ENCODE assay signal across 22 cellular contexts in the genomic region with DNA sequence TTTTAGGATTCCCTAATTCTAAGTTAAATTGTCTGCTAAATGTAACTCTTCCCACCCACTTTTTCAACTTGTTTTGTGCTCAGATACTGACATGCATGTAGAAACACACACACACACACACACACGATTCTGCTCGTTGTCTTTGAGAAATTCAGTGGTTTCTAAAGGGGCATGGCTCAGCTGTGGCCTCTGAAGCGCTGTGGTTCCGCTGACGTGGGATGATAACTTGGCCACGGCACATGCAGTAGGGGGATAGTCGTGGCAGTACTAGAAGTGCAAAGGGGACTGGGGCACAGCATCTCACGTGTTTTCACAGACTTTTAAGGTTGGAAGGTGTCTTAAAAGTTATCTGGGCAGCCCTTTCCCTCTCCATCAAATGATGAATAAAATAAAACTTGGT. TPM values are rescaled to one million over a fixed set of nuclear protein-coding genes. Genes with fewer than 3 reads are reported as not detected.
"Had no signal": no experiment of that assay in that cellular context is flagged by ENCODE, and none has a peak within 500 bp of the region (broad histone marks: within the 10 kb centered on the region; RNA-seq: fewer than 3 reads in every experiment).

No MANE protein-coding gene starts in this region.

- H3K36me3 ChIP-seq: gastrocnemius medialis, ovary, vagina had no signal

- DNase-seq: effector memory CD4-positive, alpha-beta T cell; gastrocnemius medialis; kidney; left cardiac atrium; left ventricle myocardium inferior; lower lobe of right lung; midbrain; ovary; right cardiac atrium; stimulated activated CD4-positive, alpha-beta T cell treated with anti-CD3 and anti-CD28 coated beads, Interleukin-2, amount 100 ng/mL, for 48 hours; stimulated activated CD8-positive, alpha-beta memory T cell treated with anti-CD3 and anti-CD28 coated beads, Interleukin-4, amount 100 ng/mL, for 48 hours; testis; upper lobe of right lung had no signal

- H3K27ac Mint-ChIP-seq: memory B cell; stimulated activated effector memory CD8-positive, alpha-beta T cell treated with anti-CD3 and anti-CD28 coated beads, Interleukin-12 subunit alpha, Interleukin-12 subunit beta, amount 100 ng/mL, for 72 hours; stimulated activated naive CD8-positive, alpha-beta T cell treated with anti-CD3 and anti-CD28 coated beads, Interleukin-15, Interleukin-2, amounts not matched to agents 100 ng/mL and 50 ng/mL, for 24 hours had no signal

- H3K4me1 Mint-ChIP-seq: neural crest cell; stimulated activated effector memory CD8-positive, alpha-beta T cell treated with anti-CD3 and anti-CD28 coated beads, Interleukin-12 subunit alpha, Interleukin-12 subunit beta, amount 100 ng/mL, for 72 hours had no signal

- H3K9me3 Mint-ChIP-seq: memory B cell; neural crest cell; stimulated activated effector memory CD8-positive, alpha-beta T cell treated with anti-CD3 and anti-CD28 coated beads, Interleukin-12 subunit alpha, Interleukin-12 subunit beta, amount 100 ng/mL, for 72 hours; stimulated activated naive CD8-positive, alpha-beta T cell treated with anti-CD3 and anti-CD28 coated beads, Interleukin-15, Interleukin-2, amounts not matched to agents 100 ng/mL and 50 ng/mL, for 24 hours had no signal

- H3K4me3 Mint-ChIP-seq: memory B cell; neural crest cell; stimulated activated effector memory CD8-positive, alpha-beta T cell treated with anti-CD3 and anti-CD28 coated beads, Interleukin-12 subunit alpha, Interleukin-12 subunit beta, amount 100 ng/mL, for 72 hours; stimulated activated naive CD8-positive, alpha-beta T cell treated with anti-CD3 and anti-CD28 coated beads, Interleukin-15, Interleukin-2, amounts not matched to agents 100 ng/mL and 50 ng/mL, for 24 hours had no signal

- H3K4me2 ChIP-seq: smooth muscle cell had no signal

- ATAC-seq: gastrocnemius medialis; left cardiac atrium; lower lobe of right lung; right cardiac atrium; stimulated activated effector memory CD8-positive, alpha-beta T cell treated with anti-CD3 and anti-CD28 coated beads, Interleukin-12 subunit alpha, Interleukin-12 subunit beta, amount 100 ng/mL, for 72 hours; upper lobe of right lung had no signal

- H3K4me1 ChIP-seq: gastrocnemius medialis, lower lobe of right lung, testis had no signal

- H3K9me3 ChIP-seq: esophagus muscularis mucosa, gastrocnemius medialis, left ventricle myocardium inferior, lower lobe of right lung, ovary, testis, tibial nerve, upper lobe of right lung, vagina had no signal

- H3K27ac ChIP-seq: epithelial cell of prostate, esophagus muscularis mucosa, gastrocnemius medialis, left ventricle myocardium inferior, lower lobe of right lung, ovary, testis, tibial nerve, upper lobe of right lung, vagina had no signal

- H3K27me3 ChIP-seq: esophagus muscularis mucosa, gastrocnemius medialis, ovary, testis, tibial nerve, upper lobe of right lung, vagina had no signal

- H3K4me3 ChIP-seq: esophagus muscularis mucosa, gastrocnemius medialis, left ventricle myocardium inferior, lower lobe of right lung, ovary, smooth muscle cell, testis, tibial nerve, upper lobe of right lung, vagina had no signal

- H3K27me3 Mint-ChIP-seq: memory B cell; stimulated activated naive CD8-positive, alpha-beta T cell treated with anti-CD3 and anti-CD28 coated beads, Interleukin-15, Interleukin-2, amounts not matched to agents 100 ng/mL and 50 ng/mL, for 24 hours had no signal

RNA-seq across cellular contexts. Expression of gene CASP10, which starts 18.4 kb away (rescaled TPM):
- total RNA-seq: neural crest cell had no signal
